14 cellular contexts compared by ENCODE assay signal in the genomic region with DNA sequence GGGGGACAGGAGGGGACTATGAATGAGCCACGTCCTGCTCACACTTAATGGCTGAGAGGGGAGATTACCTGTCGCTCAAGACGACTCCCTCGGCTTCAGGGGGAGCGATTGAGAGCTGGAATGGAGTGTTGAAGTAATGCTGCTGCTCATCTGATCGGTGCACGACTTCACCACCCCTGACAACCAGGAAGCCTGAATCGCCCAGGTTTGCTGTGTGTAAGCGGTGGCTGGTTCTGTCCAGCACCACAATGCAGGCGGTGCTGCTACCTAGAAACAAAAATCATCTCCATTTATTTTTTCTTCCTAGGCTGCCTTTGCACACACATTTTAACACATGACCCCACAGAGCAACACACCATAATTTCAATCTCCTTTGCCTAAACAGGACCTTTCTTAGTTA. TPM values are rescaled to one million over a fixed set of nuclear protein-coding genes. Genes with fewer than 3 reads are reported as not detected.
DNase-seq lines count a peak whose midpoint lies in the region; ATAC-seq and TF ChIP-seq lines count a peak whose summit lies in the region.
"Had no signal": no experiment of that assay in that cellular context is flagged by ENCODE, and none has a peak within 500 bp of the region (broad histone marks: within the 10 kb centered on the region; RNA-seq: fewer than 3 reads in every experiment).

No MANE protein-coding gene starts in this region.

- CTCF ChIA-PET in RWPE1 (lab: Yijun Ruan, JAX) = no interaction called here

- H3K36me3 ChIP-seq in endodermal cell (ENCODE audit: control insufficient read depth, insufficient read depth, low read length) = peaks cover 24% of the 10 kb centered on the region
- peaks cover 0 to 7% (median 0%) of the 10 kb centered on the region in 4 donors for H3K36me3 ChIP-seq in sigmoid colon

- H3K27ac ChIP-seq in RWPE1 (peak overlapping the region; percentile 100), endodermal cell (ENCODE audit: low read depth, low read length) (no peak overlapping the region), sigmoid colon (peak overlapping the region; percentile 82 to 88 (median 83))

- no peak overlapping the region for H3K27ac Mint-ChIP-seq in endodermal cell

- H3K4me1 Mint-ChIP-seq in endodermal cell = peaks cover 20% of the 10 kb centered on the region

- H3K4me3 Mint-ChIP-seq in endodermal cell = no peak overlapping the region

- no peaks in the 10 kb centered on the region for H3K27me3 Mint-ChIP-seq in endodermal cell (ENCODE audit: insufficient read depth)

- H3K4me1 ChIP-seq in endodermal cell (ENCODE audit: control insufficient read depth, insufficient read depth, low read length) (peaks cover 7% of the 10 kb centered on the region), sigmoid colon (peaks cover 0 to 90% (median 73%) of the 10 kb centered on the region in 4 donors)

- WGBS in endodermal cell (ENCODE audit: insufficient coverage in 1 of 2, insufficient read length in 1 of 2), 2 experiments = 94 to 97% methylated on average over 8 to 10 of the region's 10 CpGs
- WGBS in sigmoid colon, 2 donors = 95% methylated on average over 10 of the region's 10 CpGs

- DNase-seq in EL (peak; percentile 18), RWPE1 (ENCODE audit: low spot score) (no peak), endodermal cell (peak; percentile 41), sigmoid colon (no peak), NCI-H1105 (lab: John Stamatoyannopoulos, UW) (no peak), amniotic stem cell (lab: John Stamatoyannopoulos, UW) (no peak), DMS 273 treated with DMSO at 0.1 percent for 48 hours (lab: John Stamatoyannopoulos, UW) (no peak)
- DNase-seq: activated CD8-positive, alpha-beta memory T cell treated with anti-CD3 and anti-CD28 coated beads, Interleukin-2, amount 50 U/mL, for 4 hours; erythroblast; GOT3; islet precursor cell; NCI-H187 had no signal

- TF ChIP-seq EP300 in sigmoid colon (IDR thresholded peaks at IDR 0.05) = no peak

- intact Hi-C loops in sigmoid colon (cut with DNase I) = no loop called here

- no peak for TF ChIP-seq POLR2A in sigmoid colon (IDR thresholded peaks at IDR 0.05)

- TF ChIP-seq CTCF in RWPE1 (conservative IDR thresholded peaks at IDR 0.05; ENCODE audit: low read depth) = no peak
- TF ChIP-seq CTCF in endodermal cell (conservative IDR thresholded peaks at IDR 0.05) = no peak
- no peak for TF ChIP-seq CTCF in sigmoid colon (IDR thresholded peaks at IDR 0.05)

- H3K9me3 ChIP-seq in endodermal cell (ENCODE audit: control insufficient read depth, low read length) (no peaks in the 10 kb centered on the region), sigmoid colon (no peaks in the 10 kb centered on the region)

- no peaks in the 10 kb centered on the region for H3K9me3 Mint-ChIP-seq in endodermal cell

- peaks cover 35% of the 10 kb centered on the region for H3K36me3 Mint-ChIP-seq in endodermal cell (ENCODE audit: low read depth)

- POLR2A ChIA-PET in RWPE1 (lab: Yijun Ruan, JAX; ENCODE audit: low non-redundant PET) = no interaction called here

- H3K27me3 ChIP-seq in endodermal cell (ENCODE audit: control insufficient read depth, insufficient read depth, low read length, poor library complexity, severe bottlenecking) = no peaks in the 10 kb centered on the region
- no peaks in the 10 kb centered on the region for H3K27me3 ChIP-seq in sigmoid colon

- no peak overlapping the region for H3K9ac ChIP-seq in endodermal cell (ENCODE audit: extremely low read depth, low read length, poor library complexity, severe bottlenecking)

- H3K4me3 ChIP-seq in endodermal cell (ENCODE audit: low read length) (no peak overlapping the region), sigmoid colon (no peak overlapping the region)

- ATAC-seq in GM21367 (IDR thresholded peaks at IDR 0.05; ENCODE audit: unreplicated experiment) = no peak
- ATAC-seq: HepG2 had no signal

RNA-seq across cellular contexts. Expression of a gene that starts 37.3 kb away (rescaled TPM):
- total RNA-seq in endodermal cell (10 to 100 TPM; 15.2 TPM), sigmoid colon (10 to 100 TPM; 19.4 to 30.3 (median 22.5) TPM)
- 11.9 TPM for polyA plus RNA-seq in endodermal cell (2013, experiment 1 of 2)
- 11.4 TPM for polyA plus RNA-seq in endodermal cell (2013, experiment 2 of 2)
- polyA plus RNA-seq in sigmoid colon = 10 to 100 TPM; 16.1 to 24.5 (median 18.6) TPM

RNA-seq across cellular contexts. Expression of a gene that starts 43.7 kb away (rescaled TPM):
- total RNA-seq in endodermal cell (under 1 TPM; 0.29 to 0.31 TPM), sigmoid colon (under 1 TPM; 0.41 to 0.71 (median 0.61) TPM)
- polyA plus RNA-seq in endodermal cell (2013, experiment 1 of 2) = 0.32 TPM
- 0.29 TPM for polyA plus RNA-seq in endodermal cell (2013, experiment 2 of 2)
- polyA plus RNA-seq in sigmoid colon = under 1 TPM in 2 of 3 donors, not detected in 1; 0.36 to 0.46 TPM

RNA-seq across cellular contexts. Expression of a gene that starts 43.9 kb away (rescaled TPM):
- total RNA-seq in endodermal cell = 10 to 100 TPM; 87.7 to 89.4 TPM
- 98.9 TPM for polyA plus RNA-seq in endodermal cell (2013, experiment 1 of 2)
- polyA plus RNA-seq in endodermal cell (2013, experiment 2 of 2) = 93.5 TPM
- total RNA-seq in sigmoid colon = 100 to 1,000 TPM; 120 to 209 (median 172) TPM
- 100 to 1,000 TPM; 157 to 281 (median 206) TPM for polyA plus RNA-seq in sigmoid colon

Comparison
In these comparisons a context has a peak if more than half of its experiments do, and no peak if none do; other contexts are left out.
1. DNase-seq: peak in EL (single experiment) and endodermal cell (single experiment); none in RWPE1 (single experiment), sigmoid colon (single experiment), NCI-H1105 (single experiment), amniotic stem cell (single experiment) and DMS 273 treated with DMSO at 0.1 percent for 48 hours (single experiment).